1 cellular context compared by ENCODE assay signal in the genomic region with DNA sequence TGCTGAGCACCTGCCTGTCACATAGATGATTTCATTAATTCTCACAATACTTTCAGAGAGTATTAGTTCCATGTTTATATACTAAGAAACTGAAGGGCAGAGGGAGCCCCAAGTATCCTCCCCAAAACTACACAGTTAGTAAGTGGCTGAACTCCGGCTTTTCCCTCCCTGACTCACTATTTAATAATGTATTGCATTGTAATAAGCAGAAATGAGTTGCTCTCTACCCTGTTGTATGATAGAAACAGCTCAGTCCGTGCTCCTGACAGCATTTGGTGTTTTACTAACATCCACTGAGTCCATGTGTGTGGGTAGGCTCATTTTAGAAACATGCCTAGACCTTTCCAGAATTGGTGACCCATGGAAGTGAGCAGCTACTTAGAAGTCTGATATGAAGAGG.
TF ChIP-seq lines count a peak whose summit lies in the region.

No MANE protein-coding gene starts in this region.

TF ChIP-seq in H1, 55 proteins besides CTCF, POLR2A, EP300 and RAD21:
- no peak for TF ChIP-seq NRF1 (IDR thresholded peaks at IDR 0.05; ENCODE audit: low read depth, low read length)
- TF ChIP-seq, protein P1, sequence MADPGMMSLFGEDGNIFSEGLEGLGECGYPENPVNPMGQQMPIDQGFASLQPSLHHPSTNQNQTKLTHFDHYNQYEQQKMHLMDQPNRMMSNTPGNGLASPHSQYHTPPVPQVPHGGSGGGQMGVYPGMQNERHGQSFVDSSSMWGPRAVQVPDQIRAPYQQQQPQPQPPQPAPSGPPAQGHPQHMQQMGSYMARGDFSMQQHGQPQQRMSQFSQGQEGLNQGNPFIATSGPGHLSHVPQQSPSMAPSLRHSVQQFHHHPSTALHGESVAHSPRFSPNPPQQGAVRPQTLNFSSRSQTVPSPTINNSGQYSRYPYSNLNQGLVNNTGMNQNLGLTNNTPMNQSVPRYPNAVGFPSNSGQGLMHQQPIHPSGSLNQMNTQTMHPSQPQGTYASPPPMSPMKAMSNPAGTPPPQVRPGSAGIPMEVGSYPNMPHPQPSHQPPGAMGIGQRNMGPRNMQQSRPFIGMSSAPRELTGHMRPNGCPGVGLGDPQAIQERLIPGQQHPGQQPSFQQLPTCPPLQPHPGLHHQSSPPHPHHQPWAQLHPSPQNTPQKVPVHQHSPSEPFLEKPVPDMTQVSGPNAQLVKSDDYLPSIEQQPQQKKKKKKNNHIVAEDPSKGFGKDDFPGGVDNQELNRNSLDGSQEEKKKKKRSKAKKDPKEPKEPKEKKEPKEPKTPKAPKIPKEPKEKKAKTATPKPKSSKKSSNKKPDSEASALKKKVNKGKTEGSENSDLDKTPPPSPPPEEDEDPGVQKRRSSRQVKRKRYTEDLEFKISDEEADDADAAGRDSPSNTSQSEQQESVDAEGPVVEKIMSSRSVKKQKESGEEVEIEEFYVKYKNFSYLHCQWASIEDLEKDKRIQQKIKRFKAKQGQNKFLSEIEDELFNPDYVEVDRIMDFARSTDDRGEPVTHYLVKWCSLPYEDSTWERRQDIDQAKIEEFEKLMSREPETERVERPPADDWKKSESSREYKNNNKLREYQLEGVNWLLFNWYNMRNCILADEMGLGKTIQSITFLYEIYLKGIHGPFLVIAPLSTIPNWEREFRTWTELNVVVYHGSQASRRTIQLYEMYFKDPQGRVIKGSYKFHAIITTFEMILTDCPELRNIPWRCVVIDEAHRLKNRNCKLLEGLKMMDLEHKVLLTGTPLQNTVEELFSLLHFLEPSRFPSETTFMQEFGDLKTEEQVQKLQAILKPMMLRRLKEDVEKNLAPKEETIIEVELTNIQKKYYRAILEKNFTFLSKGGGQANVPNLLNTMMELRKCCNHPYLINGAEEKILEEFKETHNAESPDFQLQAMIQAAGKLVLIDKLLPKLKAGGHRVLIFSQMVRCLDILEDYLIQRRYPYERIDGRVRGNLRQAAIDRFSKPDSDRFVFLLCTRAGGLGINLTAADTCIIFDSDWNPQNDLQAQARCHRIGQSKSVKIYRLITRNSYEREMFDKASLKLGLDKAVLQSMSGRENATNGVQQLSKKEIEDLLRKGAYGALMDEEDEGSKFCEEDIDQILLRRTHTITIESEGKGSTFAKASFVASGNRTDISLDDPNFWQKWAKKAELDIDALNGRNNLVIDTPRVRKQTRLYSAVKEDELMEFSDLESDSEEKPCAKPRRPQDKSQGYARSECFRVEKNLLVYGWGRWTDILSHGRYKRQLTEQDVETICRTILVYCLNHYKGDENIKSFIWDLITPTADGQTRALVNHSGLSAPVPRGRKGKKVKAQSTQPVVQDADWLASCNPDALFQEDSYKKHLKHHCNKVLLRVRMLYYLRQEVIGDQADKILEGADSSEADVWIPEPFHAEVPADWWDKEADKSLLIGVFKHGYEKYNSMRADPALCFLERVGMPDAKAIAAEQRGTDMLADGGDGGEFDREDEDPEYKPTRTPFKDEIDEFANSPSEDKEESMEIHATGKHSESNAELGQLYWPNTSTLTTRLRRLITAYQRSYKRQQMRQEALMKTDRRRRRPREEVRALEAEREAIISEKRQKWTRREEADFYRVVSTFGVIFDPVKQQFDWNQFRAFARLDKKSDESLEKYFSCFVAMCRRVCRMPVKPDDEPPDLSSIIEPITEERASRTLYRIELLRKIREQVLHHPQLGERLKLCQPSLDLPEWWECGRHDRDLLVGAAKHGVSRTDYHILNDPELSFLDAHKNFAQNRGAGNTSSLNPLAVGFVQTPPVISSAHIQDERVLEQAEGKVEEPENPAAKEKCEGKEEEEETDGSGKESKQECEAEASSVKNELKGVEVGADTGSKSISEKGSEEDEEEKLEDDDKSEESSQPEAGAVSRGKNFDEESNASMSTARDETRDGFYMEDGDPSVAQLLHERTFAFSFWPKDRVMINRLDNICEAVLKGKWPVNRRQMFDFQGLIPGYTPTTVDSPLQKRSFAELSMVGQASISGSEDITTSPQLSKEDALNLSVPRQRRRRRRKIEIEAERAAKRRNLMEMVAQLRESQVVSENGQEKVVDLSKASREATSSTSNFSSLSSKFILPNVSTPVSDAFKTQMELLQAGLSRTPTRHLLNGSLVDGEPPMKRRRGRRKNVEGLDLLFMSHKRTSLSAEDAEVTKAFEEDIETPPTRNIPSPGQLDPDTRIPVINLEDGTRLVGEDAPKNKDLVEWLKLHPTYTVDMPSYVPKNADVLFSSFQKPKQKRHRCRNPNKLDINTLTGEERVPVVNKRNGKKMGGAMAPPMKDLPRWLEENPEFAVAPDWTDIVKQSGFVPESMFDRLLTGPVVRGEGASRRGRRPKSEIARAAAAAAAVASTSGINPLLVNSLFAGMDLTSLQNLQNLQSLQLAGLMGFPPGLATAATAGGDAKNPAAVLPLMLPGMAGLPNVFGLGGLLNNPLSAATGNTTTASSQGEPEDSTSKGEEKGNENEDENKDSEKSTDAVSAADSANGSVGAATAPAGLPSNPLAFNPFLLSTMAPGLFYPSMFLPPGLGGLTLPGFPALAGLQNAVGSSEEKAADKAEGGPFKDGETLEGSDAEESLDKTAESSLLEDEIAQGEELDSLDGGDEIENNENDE (IDR thresholded peaks at IDR 0.05; ENCODE audit: insufficient replicate concordance, low read length): no peak
- TF ChIP-seq SP4 (IDR thresholded peaks at IDR 0.05; ENCODE audit: low read length): no peak
- TF ChIP-seq EGR1 (IDR thresholded peaks at IDR 0.05; ENCODE audit: borderline replicate concordance, low read depth, low read length): no peak
